Comparison of ENCODE assay signal across 11 cellular contexts in genomic region chr12:3252416-3252815, GRCh38.
DNase-seq lines count a peak whose midpoint lies in the region; ATAC-seq and TF ChIP-seq lines count a peak whose summit lies in the region.
"Had no signal": no experiment of that assay in that cellular context is flagged by ENCODE, and none has a peak within 500 bp of the region (broad histone marks: within the 10 kb centered on the region; RNA-seq: fewer than 3 reads in every experiment).

No MANE protein-coding gene starts in this region.

- H3K36me3 Mint-ChIP-seq in MCF 10A (ENCODE audit: insufficient read depth, unreplicated experiment), result no peaks in the 10 kb centered on the region
- H3K36me3 Mint-ChIP-seq: activated CD8-positive, alpha-beta memory T cell treated with anti-CD3 and anti-CD28 coated beads, Interleukin-2, amount 10 ng/mL, durations not matched to agents 7 days and 5 days had no signal

- no peaks in the 10 kb centered on the region for H3K27me3 Mint-ChIP-seq in MCF 10A (ENCODE audit: insufficient read depth, unreplicated experiment)

- no peak overlapping the region for H3K4me3 ChIP-seq in breast epithelium
- H3K4me3 ChIP-seq in fibroblast of villous mesenchyme (ENCODE audit: low read depth, low read length), result no peak overlapping the region
- H3K4me3 ChIP-seq in muscle layer of colon (ENCODE audit: low read depth in 1 of 2, low read length in 2 of 2), result no peak overlapping the region
- H3K4me3 ChIP-seq in uterus, result no peak overlapping the region

- peak; percentile 56 to 62 for DNase-seq in breast epithelium (ENCODE audit: low spot score in 2 of 2)
- no peak for DNase-seq in MCF 10A (ENCODE audit: unreplicated experiment)
- DNase-seq in fibroblast of villous mesenchyme (ENCODE audit: low read depth), result peak; percentile 66
- DNase-seq in uterus, result peak; percentile 92 to 93
- no peak for DNase-seq in HK-2 (ENCODE audit: unreplicated experiment)
- DNase-seq: activated CD8-positive, alpha-beta memory T cell treated with anti-CD3 and anti-CD28 coated beads, Interleukin-2, amount 10 ng/mL, durations not matched to agents 7 days and 5 days; NCI-H1048 had no signal

- H3K27me3 ChIP-seq in breast epithelium, result no peaks in the 10 kb centered on the region
- no peaks in the 10 kb centered on the region for H3K27me3 ChIP-seq in muscle layer of colon (ENCODE audit: control insufficient read depth in 1 of 2, insufficient read depth in 2 of 2, low read length in 2 of 2)
- no peaks in the 10 kb centered on the region for H3K27me3 ChIP-seq in uterus

- H3K4me1 ChIP-seq in breast epithelium (peaks cover 0 to 6% of the 10 kb centered on the region in 2 donors), muscle layer of colon (ENCODE audit: insufficient read depth, low read length) (peaks cover 33% of the 10 kb centered on the region), uterus (peaks cover 4 to 13% of the 10 kb centered on the region in 2 donors)

- no peaks in the 10 kb centered on the region for H3K4me1 Mint-ChIP-seq in MCF 10A (ENCODE audit: insufficient read depth, unreplicated experiment)

- CTCF ChIA-PET in MCF 10A (lab: Yijun Ruan, JAX), result no interaction called here

- H3K27ac ChIP-seq in breast epithelium (peak overlapping the region in 1 of 2 donors; percentile 75), muscle layer of colon (ENCODE audit: low read depth, low read length) (peak overlapping the region; percentile 85), uterus (peak overlapping the region; percentile 67 to 76)

- no TSS peak for BruUV-seq in MCF 10A (replicated peaks; lab: Mats Ljungman, UMichigan)

- TF ChIP-seq POLR2A in breast epithelium (IDR thresholded peaks at IDR 0.05), result no peak
- no peak for TF ChIP-seq POLR2A in uterus (IDR thresholded peaks at IDR 0.05)

- no peaks in the 10 kb centered on the region for H3K36me3 ChIP-seq in breast epithelium
- H3K36me3 ChIP-seq in muscle layer of colon (ENCODE audit: insufficient read depth, low read length), result no peaks in the 10 kb centered on the region
- H3K36me3 ChIP-seq in uterus, result no peaks in the 10 kb centered on the region

- TF ChIP-seq CTCF in breast epithelium (IDR thresholded peaks at IDR 0.05), result no peak
- TF ChIP-seq CTCF in MCF 10A (IDR thresholded peaks at IDR 0.05; ENCODE audit: unreplicated experiment), result no peak
- TF ChIP-seq CTCF in fibroblast of villous mesenchyme (IDR thresholded peaks at IDR 0.05; ENCODE audit: insufficient read depth, low read depth, low read length), result no peak
- no peak for TF ChIP-seq CTCF in uterus (IDR thresholded peaks at IDR 0.05)

- H3K9me3 ChIP-seq in breast epithelium (no peaks in the 10 kb centered on the region), muscle layer of colon (ENCODE audit: low read length) (no peaks in the 10 kb centered on the region), uterus (no peaks in the 10 kb centered on the region)

- peak overlapping the region; percentile 17 for H3K9ac ChIP-seq in muscle layer of colon (ENCODE audit: low read length)

- no peaks in the 10 kb centered on the region for H3K9me3 Mint-ChIP-seq in MCF 10A (ENCODE audit: unreplicated experiment)
- H3K9me3 Mint-ChIP-seq: type B pancreatic cell had no signal

- POLR2A ChIA-PET in MCF 10A (lab: Yijun Ruan, JAX), result no interaction called here

- no peak overlapping the region for H3K27ac Mint-ChIP-seq in MCF 10A (ENCODE audit: low read depth, unreplicated experiment)
- H3K27ac Mint-ChIP-seq: activated CD8-positive, alpha-beta memory T cell treated with anti-CD3 and anti-CD28 coated beads, Interleukin-2, amount 10 ng/mL, durations not matched to agents 7 days and 5 days; type B pancreatic cell had no signal

- intact Hi-C loops in breast epithelium (cut with DNase I; ENCODE audit: low total_unique reads) (loop anchor here (5.0 kb wide), 1 partner anchor 785 kb away; no protein-coding TSS in a partner anchor), MCF 10A (cut with micrococcal nuclease) (no loop called here), uterus (cut with DNase I; ENCODE audit: low total_unique reads) (no loop called here)

- no peak for ATAC-seq in HG02885 (IDR thresholded peaks at IDR 0.05; ENCODE audit: poor library complexity, unreplicated experiment)
- ATAC-seq in HG02588 (IDR thresholded peaks at IDR 0.05; ENCODE audit: unreplicated experiment), result no peak
- ATAC-seq: activated CD8-positive, alpha-beta memory T cell treated with anti-CD3 and anti-CD28 coated beads, Interleukin-2, amount 10 ng/mL, durations not matched to agents 7 days and 5 days had no signal

- no peak overlapping the region for H3K4me3 Mint-ChIP-seq in MCF 10A (ENCODE audit: unreplicated experiment)
- H3K4me3 Mint-ChIP-seq: activated CD8-positive, alpha-beta memory T cell treated with anti-CD3 and anti-CD28 coated beads, Interleukin-2, amount 10 ng/mL, durations not matched to agents 7 days and 5 days; type B pancreatic cell had no signal

Comparison
In these comparisons a context has a peak if more than half of its experiments do, and no peak if none do; other contexts are left out.
1. DNase-seq: peak in breast epithelium (2 of 2), fibroblast of villous mesenchyme (single experiment) and uterus (2 of 2); none in MCF 10A (single experiment) and HK-2 (single experiment).